Comparison of ENCODE assay signal across 1 cellular context in genomic region chrY:14525315-14525714, GRCh38.
TF ChIP-seq lines count a peak whose summit lies in the region.

No MANE protein-coding gene starts in this region.

TF ChIP-seq in GM23338, 12 proteins besides CTCF, POLR2A, EP300 and RAD21:
- TF ChIP-seq, protein P1, sequence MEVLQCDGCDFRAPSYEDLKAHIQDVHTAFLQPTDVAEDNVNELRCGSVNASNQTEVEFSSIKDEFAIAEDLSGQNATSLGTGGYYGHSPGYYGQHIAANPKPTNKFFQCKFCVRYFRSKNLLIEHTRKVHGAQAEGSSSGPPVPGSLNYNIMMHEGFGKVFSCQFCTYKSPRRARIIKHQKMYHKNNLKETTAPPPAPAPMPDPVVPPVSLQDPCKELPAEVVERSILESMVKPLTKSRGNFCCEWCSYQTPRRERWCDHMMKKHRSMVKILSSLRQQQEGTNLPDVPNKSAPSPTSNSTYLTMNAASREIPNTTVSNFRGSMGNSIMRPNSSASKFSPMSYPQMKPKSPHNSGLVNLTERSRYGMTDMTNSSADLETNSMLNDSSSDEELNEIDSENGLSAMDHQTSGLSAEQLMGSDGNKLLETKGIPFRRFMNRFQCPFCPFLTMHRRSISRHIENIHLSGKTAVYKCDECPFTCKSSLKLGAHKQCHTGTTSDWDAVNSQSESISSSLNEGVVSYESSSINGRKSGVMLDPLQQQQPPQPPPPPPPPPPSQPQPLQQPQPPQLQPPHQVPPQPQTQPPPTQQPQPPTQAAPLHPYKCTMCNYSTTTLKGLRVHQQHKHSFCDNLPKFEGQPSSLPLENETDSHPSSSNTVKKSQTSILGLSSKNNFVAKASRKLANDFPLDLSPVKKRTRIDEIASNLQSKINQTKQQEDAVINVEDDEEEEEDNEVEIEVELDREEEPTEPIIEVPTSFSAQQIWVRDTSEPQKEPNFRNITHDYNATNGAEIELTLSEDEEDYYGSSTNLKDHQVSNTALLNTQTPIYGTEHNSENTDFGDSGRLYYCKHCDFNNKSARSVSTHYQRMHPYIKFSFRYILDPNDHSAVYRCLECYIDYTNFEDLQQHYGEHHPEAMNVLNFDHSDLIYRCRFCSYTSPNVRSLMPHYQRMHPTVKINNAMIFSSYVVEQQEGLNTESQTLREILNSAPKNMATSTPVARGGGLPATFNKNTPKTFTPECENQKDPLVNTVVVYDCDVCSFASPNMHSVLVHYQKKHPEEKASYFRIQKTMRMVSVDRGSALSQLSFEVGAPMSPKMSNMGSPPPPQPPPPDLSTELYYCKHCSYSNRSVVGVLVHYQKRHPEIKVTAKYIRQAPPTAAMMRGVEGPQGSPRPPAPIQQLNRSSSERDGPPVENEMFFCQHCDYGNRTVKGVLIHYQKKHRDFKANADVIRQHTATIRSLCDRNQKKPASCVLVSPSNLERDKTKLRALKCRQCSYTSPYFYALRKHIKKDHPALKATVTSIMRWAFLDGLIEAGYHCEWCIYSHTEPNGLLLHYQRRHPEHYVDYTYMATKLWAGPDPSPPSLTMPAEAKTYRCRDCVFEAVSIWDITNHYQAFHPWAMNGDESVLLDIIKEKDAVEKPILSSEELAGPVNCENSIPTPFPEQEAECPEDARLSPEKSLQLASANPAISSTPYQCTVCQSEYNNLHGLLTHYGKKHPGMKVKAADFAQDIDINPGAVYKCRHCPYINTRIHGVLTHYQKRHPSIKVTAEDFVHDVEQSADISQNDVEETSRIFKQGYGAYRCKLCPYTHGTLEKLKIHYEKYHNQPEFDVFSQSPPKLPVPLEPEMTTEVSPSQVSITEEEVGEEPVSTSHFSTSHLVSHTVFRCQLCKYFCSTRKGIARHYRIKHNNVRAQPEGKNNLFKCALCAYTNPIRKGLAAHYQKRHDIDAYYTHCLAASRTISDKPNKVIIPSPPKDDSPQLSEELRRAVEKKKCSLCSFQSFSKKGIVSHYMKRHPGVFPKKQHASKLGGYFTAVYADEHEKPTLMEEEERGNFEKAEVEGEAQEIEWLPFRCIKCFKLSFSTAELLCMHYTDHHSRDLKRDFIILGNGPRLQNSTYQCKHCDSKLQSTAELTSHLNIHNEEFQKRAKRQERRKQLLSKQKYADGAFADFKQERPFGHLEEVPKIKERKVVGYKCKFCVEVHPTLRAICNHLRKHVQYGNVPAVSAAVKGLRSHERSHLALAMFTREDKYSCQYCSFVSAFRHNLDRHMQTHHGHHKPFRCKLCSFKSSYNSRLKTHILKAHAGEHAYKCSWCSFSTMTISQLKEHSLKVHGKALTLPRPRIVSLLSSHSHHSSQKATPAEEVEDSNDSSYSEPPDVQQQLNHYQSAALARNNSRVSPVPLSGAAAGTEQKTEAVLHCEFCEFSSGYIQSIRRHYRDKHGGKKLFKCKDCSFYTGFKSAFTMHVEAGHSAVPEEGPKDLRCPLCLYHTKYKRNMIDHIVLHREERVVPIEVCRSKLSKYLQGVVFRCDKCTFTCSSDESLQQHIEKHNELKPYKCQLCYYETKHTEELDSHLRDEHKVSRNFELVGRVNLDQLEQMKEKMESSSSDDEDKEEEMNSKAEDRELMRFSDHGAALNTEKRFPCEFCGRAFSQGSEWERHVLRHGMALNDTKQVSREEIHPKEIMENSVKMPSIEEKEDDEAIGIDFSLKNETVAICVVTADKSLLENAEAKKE (CRISPR knock-in tag; IDR thresholded peaks at IDR 0.05) = no peak
- TF ChIP-seq JUNB (IDR thresholded peaks at IDR 0.05; ENCODE audit: unreplicated experiment) (no peak), STAT1 (IDR thresholded peaks at IDR 0.05; ENCODE audit: unreplicated experiment) (no peak), NANOG (IDR thresholded peaks at IDR 0.05; ENCODE audit: borderline replicate concordance) (no peak)
